Comparison of ENCODE assay signal across 8 cellular contexts in genomic region chr1:186404454-186405051, GRCh38.
DNase-seq lines count a peak whose midpoint lies in the region; ATAC-seq, FAIRE-seq and TF ChIP-seq lines count a peak whose summit lies in the region.

No MANE protein-coding gene starts in this region.

- H3K4me1 Mint-ChIP-seq in nephron progenitor cell: no peaks in the 10 kb centered on the region

- TF ChIP-seq CTCF in nephron progenitor cell (IDR thresholded peaks at IDR 0.05): peak; percentile 70

- TF ChIP-seq POLR2A in GM18505 (IDR thresholded peaks at IDR 0.05; ENCODE audit: borderline replicate concordance, extremely low read depth, insufficient read depth, insufficient read length): no peak

- peak; percentile 39 for ATAC-seq in GM18505 (IDR thresholded peaks at IDR 0.05; ENCODE audit: unreplicated experiment)

- TF ChIP-seq EP300 in Ishikawa (IDR thresholded peaks at IDR 0.05; ENCODE audit: borderline replicate concordance): no peak

- no peak overlapping the region for H3K4me3 Mint-ChIP-seq in nephron progenitor cell

- H3K9me3 Mint-ChIP-seq in nephron progenitor cell: no peaks in the 10 kb centered on the region

- peak; percentile 58 for FAIRE-seq in endometrium (lab: Jason Lieb, UNC)

- no peak overlapping the region for H3K27ac Mint-ChIP-seq in nephron progenitor cell

- no peaks in the 10 kb centered on the region for H3K27me3 Mint-ChIP-seq in nephron progenitor cell (ENCODE audit: low read depth, poor library complexity)

- H3K36me3 Mint-ChIP-seq in nephron progenitor cell (ENCODE audit: low read depth): peaks cover 44% of the 10 kb centered on the region

- peak; percentile 32; the same call in 1 of the 2 replicates for TF ChIP-seq RAD21 in Ishikawa (IDR thresholded peaks at IDR 0.05; ENCODE audit: low read depth)

- DNase-seq in AG20443 (ENCODE audit: low spot score): peak; percentile 63
- peak; percentile 43 for DNase-seq in RKO (ENCODE audit: low spot score)
- no peak for DNase-seq in nephron progenitor cell
- no peak for DNase-seq in epidermal melanocyte (ENCODE audit: insufficient read length, low spot score)
- DNase-seq in OCI-M2 (lab: John Stamatoyannopoulos, UW; ENCODE audit: unreplicated experiment): no peak

TF ChIP-seq in Ishikawa, 13 proteins besides CTCF, POLR2A, EP300 and RAD21:
- TF ChIP-seq EGR1 (IDR thresholded peaks at IDR 0.05) (no peak), ZBTB7A (IDR thresholded peaks at IDR 0.05; ENCODE audit: low read depth) (no peak), MAX (IDR thresholded peaks at IDR 0.05) (no peak), TEAD4 (IDR thresholded peaks at IDR 0.05) (no peak), YY1 (IDR thresholded peaks at IDR 0.05; ENCODE audit: low read depth) (no peak), USF1 (IDR thresholded peaks at IDR 0.05) (no peak), FOXM1 (IDR thresholded peaks at IDR 0.05; ENCODE audit: borderline replicate concordance, low read depth) (no peak), TCF12 (IDR thresholded peaks at IDR 0.05; ENCODE audit: low read depth) (no peak), REST (IDR thresholded peaks at IDR 0.05; ENCODE audit: low read depth) (no peak), CEBPB (IDR thresholded peaks at IDR 0.05) (no peak), NFIC (IDR thresholded peaks at IDR 0.05) (no peak), CREB1 (IDR thresholded peaks at IDR 0.05; ENCODE audit: low read depth) (no peak)

Comparison
In these comparisons a context has a peak if more than half of its experiments do, and no peak if none do; other contexts are left out.
1. DNase-seq: peak in AG20443 (single experiment) and RKO (single experiment); none in nephron progenitor cell (single experiment), epidermal melanocyte (single experiment) and OCI-M2 (single experiment).